Comparison of ENCODE assay signal across 12 cellular contexts in the genomic region with DNA sequence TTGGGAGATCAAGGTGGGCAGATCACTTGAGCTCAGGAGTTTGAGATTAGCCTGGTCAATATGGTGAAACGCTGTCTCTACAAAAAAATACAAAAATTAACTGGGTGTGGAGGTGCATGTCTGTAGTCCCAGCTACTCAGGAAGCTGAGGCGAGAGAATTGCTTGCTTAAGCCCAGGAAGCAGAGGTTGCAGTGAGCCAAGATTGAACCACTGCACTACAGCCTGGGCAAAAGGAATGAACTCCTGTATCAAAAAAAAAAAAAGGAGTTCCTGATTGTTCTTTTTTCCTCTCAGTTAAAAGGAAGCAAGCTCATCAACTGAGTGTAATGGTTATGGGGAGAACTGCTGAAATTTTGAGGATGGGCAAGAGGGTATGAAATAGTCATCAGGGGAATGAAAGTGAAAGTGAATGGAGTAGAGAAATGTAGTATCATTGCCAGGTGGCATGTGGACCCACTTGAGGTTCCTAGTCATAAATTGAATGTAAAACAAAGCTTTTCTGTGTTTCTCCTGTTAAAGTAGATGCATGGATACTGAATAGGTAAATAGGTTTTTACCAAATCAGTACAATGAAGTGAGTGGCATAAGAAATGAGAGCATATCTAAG. TPM values are rescaled to one million over a fixed set of nuclear protein-coding genes. Genes with fewer than 3 reads are reported as not detected.
DNase-seq lines count a peak whose midpoint lies in the region; ATAC-seq and TF ChIP-seq lines count a peak whose summit lies in the region.
"Had no signal": no experiment of that assay in that cellular context is flagged by ENCODE, and none has a peak within 500 bp of the region (broad histone marks: within the 10 kb centered on the region; RNA-seq: fewer than 3 reads in every experiment).

No MANE protein-coding gene starts in this region.

- TF ChIP-seq CTCF in cardiac fibroblast (IDR thresholded peaks at IDR 0.05; ENCODE audit: low read depth, low read length) (no peak), upper lobe of right lung (IDR thresholded peaks at IDR 0.05) (no peak), foreskin keratinocyte (conservative IDR thresholded peaks at IDR 0.05) (no peak), GM10266 (IDR thresholded peaks at IDR 0.05; ENCODE audit: control insufficient read depth, insufficient read depth, low read depth, missing control alignments) (no peak)

- ATAC-seq in Right ventricle myocardium superior (ENCODE audit: poor library complexity) (peak; percentile 45), Right ventricle myocardium inferior (no peak), HG03060 (IDR thresholded peaks at IDR 0.05; ENCODE audit: low read depth, unreplicated experiment) (peak; percentile 64), upper lobe of right lung (peak; percentile 54), foreskin keratinocyte (no peak)
- ATAC-seq: body of pancreas had no signal

- H3K9me3 ChIP-seq in upper lobe of right lung: no peaks in the 10 kb centered on the region
- H3K9me3 ChIP-seq: body of pancreas had no signal

- no peaks in the 10 kb centered on the region for H3K27me3 ChIP-seq in upper lobe of right lung
- no peaks in the 10 kb centered on the region for H3K27me3 ChIP-seq in foreskin keratinocyte
- H3K27me3 ChIP-seq: body of pancreas had no signal

- H3K27ac ChIP-seq in upper lobe of right lung (no peak overlapping the region), foreskin keratinocyte (no peak overlapping the region)
- H3K27ac ChIP-seq: body of pancreas, VCaP had no signal

- intact Hi-C loops in Right ventricle myocardium superior (cut with DNase I) (no loop called here), Right ventricle myocardium inferior (cut with DNase I) (loop anchor here (10.0 kb wide), 1 partner anchor 235 kb away; no protein-coding TSS in a partner anchor), upper lobe of right lung (cut with DNase I) (no loop called here)

- H3K4me1 ChIP-seq in upper lobe of right lung: peaks cover 13% of the 10 kb centered on the region
- no peaks in the 10 kb centered on the region for H3K4me1 ChIP-seq in foreskin keratinocyte
- H3K4me1 ChIP-seq: body of pancreas had no signal

- DNase-seq in Right ventricle myocardium superior: no peak
- no peak for DNase-seq in Right ventricle myocardium inferior (ENCODE audit: missing footprints)
- DNase-seq in cardiac fibroblast (ENCODE audit: low read depth in 2 of 2): peak; percentile 15 to 37
- DNase-seq in upper lobe of right lung: no peak
- DNase-seq in NCI-H1930 (lab: John Stamatoyannopoulos, UW): no peak
- no peak for DNase-seq in foreskin keratinocyte
- DNase-seq in GM10266 (ENCODE audit: extremely low spot score): no peak
- DNase-seq: body of pancreas, NCI-H1092 had no signal

- no peak overlapping the region for H3K4me3 ChIP-seq in cardiac fibroblast (replicated peaks in 1 of 2; ENCODE audit: low read depth in 2 of 2, low read length in 2 of 2)
- H3K4me3 ChIP-seq in upper lobe of right lung: no peak overlapping the region
- H3K4me3 ChIP-seq: body of pancreas, skin epidermis had no signal

- H3K36me3 ChIP-seq in upper lobe of right lung: peaks cover 81% of the 10 kb centered on the region

RNA-seq across cellular contexts. Expression of a gene that starts 35.6 kb away (rescaled TPM):
- total RNA-seq in Right ventricle myocardium superior: 120 TPM
- 132 TPM for total RNA-seq in Right ventricle myocardium inferior
- total RNA-seq in upper lobe of right lung: 105 TPM
- 65.5 and 71.6 TPM in 2 replicates for total RNA-seq in foreskin keratinocyte
- polyA plus RNA-seq in foreskin keratinocyte: 57.0 and 58.4 TPM in 2 replicates

Comparison
In these comparisons a context has a peak if more than half of its experiments do, and no peak if none do; other contexts are left out.
1. ATAC-seq: peak in Right ventricle myocardium superior (single experiment), HG03060 (single experiment) and upper lobe of right lung (single experiment); none in Right ventricle myocardium inferior (single experiment) and foreskin keratinocyte (single experiment).
2. DNase-seq: peak in cardiac fibroblast (2 of 2); none in Right ventricle myocardium superior (single experiment), Right ventricle myocardium inferior (single experiment), upper lobe of right lung (single experiment), NCI-H1930 (0 of 2), foreskin keratinocyte (0 of 2) and GM10266 (single experiment).